1 cellular context compared by ENCODE assay signal in genomic region chr6:149962461-149963211, GRCh38.
TF ChIP-seq lines count a peak whose summit lies in the region.

No MANE protein-coding gene starts in this region.

TF ChIP-seq in A549, 52 proteins besides CTCF, POLR2A, EP300 and RAD21 (continued from another document):
- TF ChIP-seq, protein P1, sequence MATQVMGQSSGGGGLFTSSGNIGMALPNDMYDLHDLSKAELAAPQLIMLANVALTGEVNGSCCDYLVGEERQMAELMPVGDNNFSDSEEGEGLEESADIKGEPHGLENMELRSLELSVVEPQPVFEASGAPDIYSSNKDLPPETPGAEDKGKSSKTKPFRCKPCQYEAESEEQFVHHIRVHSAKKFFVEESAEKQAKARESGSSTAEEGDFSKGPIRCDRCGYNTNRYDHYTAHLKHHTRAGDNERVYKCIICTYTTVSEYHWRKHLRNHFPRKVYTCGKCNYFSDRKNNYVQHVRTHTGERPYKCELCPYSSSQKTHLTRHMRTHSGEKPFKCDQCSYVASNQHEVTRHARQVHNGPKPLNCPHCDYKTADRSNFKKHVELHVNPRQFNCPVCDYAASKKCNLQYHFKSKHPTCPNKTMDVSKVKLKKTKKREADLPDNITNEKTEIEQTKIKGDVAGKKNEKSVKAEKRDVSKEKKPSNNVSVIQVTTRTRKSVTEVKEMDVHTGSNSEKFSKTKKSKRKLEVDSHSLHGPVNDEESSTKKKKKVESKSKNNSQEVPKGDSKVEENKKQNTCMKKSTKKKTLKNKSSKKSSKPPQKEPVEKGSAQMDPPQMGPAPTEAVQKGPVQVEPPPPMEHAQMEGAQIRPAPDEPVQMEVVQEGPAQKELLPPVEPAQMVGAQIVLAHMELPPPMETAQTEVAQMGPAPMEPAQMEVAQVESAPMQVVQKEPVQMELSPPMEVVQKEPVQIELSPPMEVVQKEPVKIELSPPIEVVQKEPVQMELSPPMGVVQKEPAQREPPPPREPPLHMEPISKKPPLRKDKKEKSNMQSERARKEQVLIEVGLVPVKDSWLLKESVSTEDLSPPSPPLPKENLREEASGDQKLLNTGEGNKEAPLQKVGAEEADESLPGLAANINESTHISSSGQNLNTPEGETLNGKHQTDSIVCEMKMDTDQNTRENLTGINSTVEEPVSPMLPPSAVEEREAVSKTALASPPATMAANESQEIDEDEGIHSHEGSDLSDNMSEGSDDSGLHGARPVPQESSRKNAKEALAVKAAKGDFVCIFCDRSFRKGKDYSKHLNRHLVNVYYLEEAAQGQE (IDR thresholded peaks at IDR 0.05) = no peak
- no peak for TF ChIP-seq JUNB (IDR thresholded peaks at IDR 0.05)
- no peak for TF ChIP-seq EHMT2 (IDR thresholded peaks at IDR 0.05; ENCODE audit: low read depth)
- no peak for TF ChIP-seq NPAS2 (CRISPR knock-in tag; IDR thresholded peaks at IDR 0.05; ENCODE audit: borderline replicate concordance)
